Comparison of ENCODE assay signal across 29 cellular contexts in the genomic region with DNA sequence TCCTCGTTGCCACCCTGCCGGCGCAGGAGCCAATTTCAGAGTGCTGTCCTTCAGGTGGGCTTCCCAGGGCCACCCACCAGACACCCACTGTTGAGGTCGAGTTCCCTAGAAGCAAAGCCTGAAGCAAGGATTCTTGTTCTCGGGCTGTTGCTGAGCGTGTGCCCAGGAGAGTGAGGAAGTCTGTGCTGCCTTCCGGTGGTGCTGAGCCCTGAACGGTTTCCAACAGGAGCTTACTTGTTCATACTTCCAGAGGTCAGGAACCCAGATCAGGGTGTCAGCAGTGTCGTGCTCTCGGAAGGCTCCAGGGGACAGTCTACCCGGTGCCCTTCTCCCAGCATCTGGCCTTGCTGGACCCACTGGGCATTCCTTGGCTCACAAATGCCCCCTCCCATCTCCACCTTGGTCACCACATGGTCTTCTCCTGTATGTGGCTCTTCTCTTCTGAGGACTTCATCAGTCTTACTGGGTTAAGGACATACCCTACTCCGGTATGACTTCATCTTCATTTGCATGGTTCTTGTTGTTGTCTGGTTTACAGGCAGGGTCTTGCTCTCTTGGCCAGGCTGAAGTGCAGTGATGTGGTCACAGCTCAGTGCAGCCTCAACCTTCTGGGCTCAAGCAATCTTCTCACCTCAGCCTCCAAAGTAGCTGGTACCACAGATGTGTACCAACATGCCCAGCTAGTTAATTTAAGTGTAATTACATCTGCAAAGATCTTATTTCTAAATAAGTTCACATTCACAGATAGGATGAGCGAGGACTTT. TPM values are rescaled to one million over a fixed set of nuclear protein-coding genes. Genes with fewer than 3 reads are reported as not detected.
"Had no signal": no experiment of that assay in that cellular context is flagged by ENCODE, and none has a peak within 500 bp of the region (broad histone marks: within the 10 kb centered on the region; RNA-seq: fewer than 3 reads in every experiment).

No MANE protein-coding gene starts in this region.

- H3K4me2 ChIP-seq: SK-N-SH had no signal

- ATAC-seq: activated CD8-positive, alpha-beta T cell treated with anti-CD3 and anti-CD28 coated beads, Interleukin-2, amount 10 ng/mL, durations not matched to agents 7 days and 5 days; activated naive CD4-positive, alpha-beta T cell treated with anti-CD3 and anti-CD28 coated beads, Interleukin-2, amount 50 U/mL, for 72 hours; Panc1 had no signal

- DNase-seq: activated CD4-positive, alpha-beta T cell treated with anti-CD3 and anti-CD28 coated beads for 1 hour; activated CD4-positive, alpha-beta T cell treated with anti-CD3 and anti-CD28 coated beads for 48 hours; activated CD4-positive, CD25-positive, alpha-beta regulatory T cell; activated CD8-positive, alpha-beta T cell treated with anti-CD3 and anti-CD28 coated beads, Interleukin-2, amount 10 ng/mL, durations not matched to agents 7 days and 5 days; activated gamma-delta T cell; activated naive CD4-positive, alpha-beta T cell treated with anti-CD3 and anti-CD28 coated beads for 36 hours; activated T-cell treated with anti-CD3 and anti-CD28 coated beads, Interleukin-2, amount 50 U/mL, for 24 hours; adrenal gland; central memory CD4-positive, alpha-beta T cell; Karpas-422; KBM-7; NCI-H1105; NCI-H1417 treated with DMSO at 0.1 percent for 48 hours; NCI-H187 treated with DMSO at 0.1 percent for 48 hours; NCI-H2081; NCI-H226; NCI-H446 treated with DMSO at 0.1 percent for 48 hours; SHP77; SK-N-SH had no signal

- H3K9me3 Mint-ChIP-seq: activated naive CD4-positive, alpha-beta T cell treated with anti-CD3 and anti-CD28 coated beads for 36 hours; activated naive CD4-positive, alpha-beta T cell treated with anti-CD3 and anti-CD28 coated beads, Interleukin-2, amount 50 U/mL, for 72 hours; activated T-cell treated with anti-CD3 and anti-CD28 coated beads, Interleukin-2, amount 50 U/mL, for 24 hours; activated T-helper 2 cell treated with anti-CD3 and anti-CD28 coated beads, Interferon-gamma antibody, Interleukin-2, Interleukin-4, amounts not matched to agents 10 μg/mL and 5 μg/mL and 100 μg/mL, durations not matched to agents 14 hours and 24 hours and 36 hours; T-helper 1 cell treated with Interleukin-12 subunit alpha and Interleukin-12 subunit beta and Interleukin-4 antibody, amounts not matched to agents 30 μg/mL and 1 μg/mL, for 36 hours; T-helper 2 cell treated with Interferon-gamma antibody and Interleukin-4, amounts not matched to agents 5 μg/mL and 100 μg/mL, for 36 hours had no signal

- H3K9me3 ChIP-seq: adrenal gland, SK-N-SH had no signal

- H3K4me3 ChIP-seq: adrenal gland, SJSA1 had no signal

- H3K36me3 Mint-ChIP-seq: brain had no signal

- H3K27ac Mint-ChIP-seq: activated CD8-positive, alpha-beta T cell treated with anti-CD3 and anti-CD28 coated beads, Interleukin-2, amount 10 ng/mL, durations not matched to agents 7 days and 5 days; activated naive CD4-positive, alpha-beta T cell treated with anti-CD3 and anti-CD28 coated beads for 36 hours; activated naive CD4-positive, alpha-beta T cell treated with anti-CD3 and anti-CD28 coated beads, Interleukin-2, amount 50 U/mL, for 72 hours; activated T-cell treated with anti-CD3 and anti-CD28 coated beads, Interleukin-2, amount 50 U/mL, for 24 hours; activated T-helper 2 cell treated with anti-CD3 and anti-CD28 coated beads, Interferon-gamma antibody, Interleukin-2, Interleukin-4, amounts not matched to agents 10 μg/mL and 5 μg/mL and 100 μg/mL, durations not matched to agents 14 hours and 24 hours and 36 hours; brain; T-helper 1 cell treated with Interleukin-12 subunit alpha and Interleukin-12 subunit beta and Interleukin-4 antibody, amounts not matched to agents 30 μg/mL and 1 μg/mL, for 36 hours; T-helper 2 cell treated with Interferon-gamma antibody and Interleukin-4, amounts not matched to agents 5 μg/mL and 100 μg/mL, for 36 hours had no signal

- H3K27ac ChIP-seq: adrenal gland, SJSA1, VCaP had no signal

- H3K4me3 Mint-ChIP-seq: activated CD8-positive, alpha-beta T cell treated with anti-CD3 and anti-CD28 coated beads, Interleukin-2, amount 10 ng/mL, durations not matched to agents 7 days and 5 days; activated naive CD4-positive, alpha-beta T cell treated with anti-CD3 and anti-CD28 coated beads for 36 hours; activated T-cell treated with anti-CD3 and anti-CD28 coated beads, Interleukin-2, amount 50 U/mL, for 24 hours; T-helper 1 cell treated with Interleukin-12 subunit alpha and Interleukin-12 subunit beta and Interleukin-4 antibody, amounts not matched to agents 30 μg/mL and 1 μg/mL, for 36 hours; T-helper 2 cell treated with Interferon-gamma antibody and Interleukin-4, amounts not matched to agents 5 μg/mL and 100 μg/mL, for 36 hours had no signal

- H3K36me3 ChIP-seq: adrenal gland had no signal

- H3K9ac ChIP-seq: SK-N-SH had no signal

RNA-seq across cellular contexts. Expression of a gene that starts 17.2 kb away (rescaled TPM):
- total RNA-seq: activated CD8-positive, alpha-beta T cell treated with anti-CD3 and anti-CD28 coated beads, Interleukin-2, amount 10 ng/mL, durations not matched to agents 7 days and 5 days; activated naive CD4-positive, alpha-beta T cell treated with anti-CD3 and anti-CD28 coated beads for 36 hours; activated naive CD4-positive, alpha-beta T cell treated with anti-CD3 and anti-CD28 coated beads, Interleukin-2, amount 50 U/mL, for 72 hours; activated T-helper 2 cell treated with anti-CD3 and anti-CD28 coated beads, Interferon-gamma antibody, Interleukin-2, Interleukin-4, amounts not matched to agents 10 μg/mL and 5 μg/mL and 100 μg/mL, durations not matched to agents 14 hours and 24 hours and 36 hours; adrenal gland; MCF 10A; RPMI7951; SJSA1 had no signal
- polyA plus RNA-seq: adrenal gland, SK-N-SH had no signal

RNA-seq across cellular contexts. Expression of a gene that starts 36.2 kb away (rescaled TPM):
- total RNA-seq: activated CD8-positive, alpha-beta T cell treated with anti-CD3 and anti-CD28 coated beads, Interleukin-2, amount 10 ng/mL, durations not matched to agents 7 days and 5 days; activated naive CD4-positive, alpha-beta T cell treated with anti-CD3 and anti-CD28 coated beads for 36 hours; activated naive CD4-positive, alpha-beta T cell treated with anti-CD3 and anti-CD28 coated beads, Interleukin-2, amount 50 U/mL, for 72 hours; activated T-helper 2 cell treated with anti-CD3 and anti-CD28 coated beads, Interferon-gamma antibody, Interleukin-2, Interleukin-4, amounts not matched to agents 10 μg/mL and 5 μg/mL and 100 μg/mL, durations not matched to agents 14 hours and 24 hours and 36 hours; adrenal gland; MCF 10A; RPMI7951; SJSA1 had no signal
- polyA plus RNA-seq: SK-N-SH had no signal
